Comparison of ENCODE assay signal across 15 cellular contexts in the genomic region with DNA sequence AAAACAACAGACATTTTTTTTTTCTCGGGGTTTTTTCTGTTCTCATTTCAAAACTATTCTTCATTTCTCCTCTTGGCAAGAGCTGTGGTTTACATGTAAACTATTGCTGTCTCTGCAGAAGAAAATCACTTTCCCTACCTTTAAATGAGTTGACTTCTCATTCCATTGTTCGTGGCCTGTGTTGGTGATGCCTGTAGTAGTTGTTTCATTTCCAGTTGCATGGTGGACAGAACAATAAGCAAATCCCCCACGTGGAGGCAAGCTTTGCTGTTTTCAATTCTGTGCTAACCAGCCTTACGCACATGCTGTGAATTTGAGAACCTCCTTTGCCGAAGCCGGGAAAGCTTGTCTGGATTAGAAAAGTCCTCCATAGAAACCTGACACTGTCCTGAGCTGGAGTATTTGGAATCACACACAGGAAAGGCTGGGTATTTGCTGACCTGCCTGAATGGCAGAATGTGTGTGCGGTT. TPM values are rescaled to one million over a fixed set of nuclear protein-coding genes. Genes with fewer than 3 reads are reported as not detected.
DNase-seq lines count a peak whose midpoint lies in the region; ATAC-seq, FAIRE-seq and TF ChIP-seq lines count a peak whose summit lies in the region.
"Had no signal": no experiment of that assay in that cellular context is flagged by ENCODE, and none has a peak within 500 bp of the region (broad histone marks: within the 10 kb centered on the region; RNA-seq: fewer than 3 reads in every experiment).

No MANE protein-coding gene starts in this region.

- no peaks in the 10 kb centered on the region for H3K36me3 ChIP-seq in mammary epithelial cell (ENCODE audit: insufficient read depth, low read length)

- ATAC-seq in HG03342 (IDR thresholded peaks at IDR 0.05; ENCODE audit: unreplicated experiment): no peak
- ATAC-seq: right cardiac atrium had no signal

- peaks cover 15% of the 10 kb centered on the region for H3K4me1 ChIP-seq in mammary epithelial cell (ENCODE audit: insufficient read depth, low read length)

- no peaks in the 10 kb centered on the region for H3K27me3 ChIP-seq in mammary epithelial cell (ENCODE audit: insufficient read depth, low read length)

- H3K27ac ChIP-seq in mammary epithelial cell (ENCODE audit: insufficient read depth, low read depth, low read length): no peak overlapping the region

- H3K36me3 Mint-ChIP-seq in MCF 10A (ENCODE audit: insufficient read depth, unreplicated experiment): no peaks in the 10 kb centered on the region
- peaks cover 0 to 5% (median 3%) of the 10 kb centered on the region in 3 donors for H3K36me3 Mint-ChIP-seq in immature natural killer cell

- H3K9me3 ChIP-seq in mammary epithelial cell (replicated peaks; ENCODE audit: insufficient read depth, low read length): no peaks in the 10 kb centered on the region

- TF ChIP-seq CTCF in mammary epithelial cell (conservative IDR thresholded peaks at IDR 0.05 in 1 of 2, IDR thresholded peaks at IDR 0.05 in 1 of 2; ENCODE audit: extremely low read depth in 1 of 2, insufficient read depth in 1 of 2, low read depth in 1 of 2, low read length in 2 of 2) (no peak), MCF 10A (IDR thresholded peaks at IDR 0.05; ENCODE audit: unreplicated experiment) (no peak), epithelial cell of proximal tubule (conservative IDR thresholded peaks at IDR 0.05; ENCODE audit: low read depth, low read length) (peak; percentile 23)

- POLR2A ChIA-PET in MCF 10A (lab: Yijun Ruan, JAX): interaction anchor here (1.3 to 2.3 kb wide), 3 partner anchors 10 to 197 kb away, joined by 4 to 9 read pairs (median 7); no protein-coding TSS in a partner anchor

- H3K27me3 Mint-ChIP-seq in MCF 10A (ENCODE audit: insufficient read depth, unreplicated experiment) (no peaks in the 10 kb centered on the region), immature natural killer cell (ENCODE audit: low read depth in 3 of 3) (peaks cover 0 to 3% (median 0%) of the 10 kb centered on the region in 3 donors)
- H3K27me3 Mint-ChIP-seq: type B pancreatic cell had no signal

- in situ Hi-C loops in mammary epithelial cell (cut with MboI; ENCODE audit: low sequenced_read_pairs in 2 of 2): no loop called here

- H3K9me3 Mint-ChIP-seq in MCF 10A (ENCODE audit: unreplicated experiment): no peaks in the 10 kb centered on the region
- H3K9me3 Mint-ChIP-seq in immature natural killer cell: peaks cover 0 to 1% (median 0%) of the 10 kb centered on the region in 6 donors
- H3K9me3 Mint-ChIP-seq: endodermal cell had no signal

- dilution Hi-C loops in mammary epithelial cell (cut with HindIII; ENCODE audit: low sequenced_read_pairs): no loop called here

- CTCF ChIA-PET in mammary epithelial cell (lab: Charles Lee; ENCODE audit: low non-redundant PET) (no interaction called here), MCF 10A (lab: Yijun Ruan, JAX) (interaction anchor here (0.6 to 2.3 kb wide), 8 partner anchors 9 to 265 kb away, joined by 3 to 8 read pairs (median 4); no protein-coding TSS in a partner anchor)

- intact Hi-C loops in mammary epithelial cell (cut with micrococcal nuclease) (no loop called here), MCF 10A (cut with micrococcal nuclease) (no loop called here)

- DNase-seq in mammary epithelial cell (no peak), MCF 10A (ENCODE audit: unreplicated experiment) (no peak), NCI-H2029 (lab: John Stamatoyannopoulos, UW) (peak; percentile 89), epithelial cell of proximal tubule (ENCODE audit: low read depth) (peak; percentile 56), NCI-H2171 treated with DMSO at 0.1 percent for 48 hours (lab: John Stamatoyannopoulos, UW) (no peak), immature natural killer cell (no peak), GM19239 (ENCODE audit: insufficient read length, low spot score) (no peak)
- DNase-seq: amniotic stem cell, DMS 273 treated with DMSO at 0.1 percent for 48 hours, endodermal cell, NCI-H226, right cardiac atrium, RPMI8226 had no signal

- H3K4me1 Mint-ChIP-seq in MCF 10A (ENCODE audit: insufficient read depth, unreplicated experiment) (peaks cover 13% of the 10 kb centered on the region), immature natural killer cell (peaks cover 0 to 2% of the 10 kb centered on the region in 2 donors)

- peak overlapping the region; percentile 80 for H2AFZ ChIP-seq in mammary epithelial cell (ENCODE audit: low read depth, low read length)

- no peaks in the 10 kb centered on the region for H3K79me2 ChIP-seq in mammary epithelial cell (ENCODE audit: insufficient read depth, low read length)

- H3K4me3 ChIP-seq in mammary epithelial cell (replicated peaks in 1 of 3; ENCODE audit: insufficient read depth in 1 of 3, low read depth in 2 of 3, low read length in 3 of 3) (no peak overlapping the region), epithelial cell of proximal tubule (ENCODE audit: low read depth, low read length) (no peak overlapping the region)

- H3K4me2 ChIP-seq in mammary epithelial cell (ENCODE audit: insufficient read depth, low read depth, low read length): no peak overlapping the region

- H3K9ac ChIP-seq in mammary epithelial cell (ENCODE audit: insufficient read depth, low read length): no peak overlapping the region

- no peaks in the 10 kb centered on the region for H4K20me1 ChIP-seq in mammary epithelial cell (ENCODE audit: insufficient read depth, low read length)

- no peak overlapping the region for H3K27ac Mint-ChIP-seq in MCF 10A (ENCODE audit: low read depth, unreplicated experiment)
- no peak overlapping the region for H3K27ac Mint-ChIP-seq in immature natural killer cell
- H3K27ac Mint-ChIP-seq: endodermal cell had no signal

- FAIRE-seq in GM19239 (lab: Jason Lieb, UNC): no peak

- H3K4me3 Mint-ChIP-seq in MCF 10A (ENCODE audit: unreplicated experiment) (no peak overlapping the region), immature natural killer cell (no peak overlapping the region)
- H3K4me3 Mint-ChIP-seq: endodermal cell had no signal

- BruUV-seq in mammary epithelial cell (replicated peaks; lab: Mats Ljungman, UMichigan): no TSS peak
- no TSS peak for BruUV-seq in MCF 10A (replicated peaks; lab: Mats Ljungman, UMichigan)

- 92% methylated on average over 7 of the region's 7 CpGs for WGBS in mammary epithelial cell (ENCODE audit: low coverage, missing lambda C conversion rate)

RNA-seq across cellular contexts. Expression of a gene that starts 26.2 kb away (rescaled TPM):
- total RNA-seq in mammary epithelial cell (1 to 10 TPM; 6.0 to 7.7 TPM), MCF 10A (2022) (4.9 and 6.3 TPM in 2 replicates), epithelial cell of proximal tubule (0.92 and 4.6 TPM in 2 replicates)
- polyA plus RNA-seq in mammary epithelial cell (6.2 TPM), immature natural killer cell (10 to 100 TPM in 2 of 3 donors, 1 to 10 TPM in 1; 9.2 to 18.8 (median 12.5) TPM)
- polyA minus RNA-seq in mammary epithelial cell: not detected

RNA-seq across cellular contexts. Expression of a gene that starts 30.8 kb away (rescaled TPM):
- total RNA-seq in mammary epithelial cell: 100 to 1,000 TPM; 124 to 195 TPM
- 188 TPM for polyA plus RNA-seq in mammary epithelial cell
- polyA minus RNA-seq in mammary epithelial cell: 187 TPM
- total RNA-seq in MCF 10A (2022): 174 and 221 TPM in 2 replicates
- total RNA-seq in epithelial cell of proximal tubule: 282 and 394 TPM in 2 replicates
- 100 to 1,000 TPM; 101 to 119 (median 113) TPM for polyA plus RNA-seq in immature natural killer cell

Comparison
In these comparisons a context has a peak if more than half of its experiments do, and no peak if none do; other contexts are left out.
1. DNase-seq: peak in NCI-H2029 (single experiment) and epithelial cell of proximal tubule (single experiment); none in mammary epithelial cell (single experiment), MCF 10A (single experiment), NCI-H2171 treated with DMSO at 0.1 percent for 48 hours (single experiment), immature natural killer cell (0 of 3) and GM19239 (single experiment).